18 cellular contexts compared by ENCODE assay signal in the genomic region with DNA sequence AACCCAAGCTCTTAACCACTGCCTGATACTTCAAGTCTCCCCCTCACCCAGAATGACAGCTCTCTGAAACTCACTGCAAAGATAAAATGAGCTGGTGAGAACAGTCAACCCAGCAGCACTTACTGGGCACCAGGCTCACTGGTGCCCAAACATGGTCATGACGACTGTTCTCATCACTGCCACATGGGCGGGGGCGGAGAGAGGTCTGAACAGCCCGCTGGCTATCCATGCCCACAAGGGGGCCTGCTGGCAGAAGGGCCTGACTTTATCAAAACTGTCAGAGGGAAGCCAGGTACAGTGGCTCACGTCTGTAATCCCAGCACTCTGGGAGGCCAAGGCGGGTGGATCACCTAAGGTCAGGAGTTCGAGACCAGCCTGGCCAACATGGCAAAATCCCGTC. TPM values are rescaled to one million over a fixed set of nuclear protein-coding genes. Genes with fewer than 3 reads are reported as not detected.
DNase-seq lines count a peak whose midpoint lies in the region; ATAC-seq and TF ChIP-seq lines count a peak whose summit lies in the region.
"Had no signal": no experiment of that assay in that cellular context is flagged by ENCODE, and none has a peak within 500 bp of the region (broad histone marks: within the 10 kb centered on the region; RNA-seq: fewer than 3 reads in every experiment).

No MANE protein-coding gene starts in this region.

- H3K4me1 ChIP-seq in left ventricle myocardium inferior, result peaks cover 22% of the 10 kb centered on the region
- peaks cover 15% of the 10 kb centered on the region for H3K4me1 ChIP-seq in effector memory CD4-positive, alpha-beta T cell (ENCODE audit: control insufficient read depth, insufficient read depth, low read length, poor library complexity, severe bottlenecking)

- H3K4me3 Mint-ChIP-seq in HFFc6 (no peak overlapping the region), progenitor cell of endocrine pancreas (ENCODE audit: low read depth) (no peak overlapping the region)
- no peak overlapping the region for H3K4me3 Mint-ChIP-seq in activated T-helper 17 cell treated with anti-CD3 and anti-CD28 coated beads, Interleukin-2, amount 50 U/mL, for 72 hours
- H3K4me3 Mint-ChIP-seq: activated naive CD4-positive, alpha-beta T cell treated with anti-CD3 and anti-CD28 coated beads for 36 hours; natural killer cell treated with Interleukin-12 subunit alpha and Interleukin-12 subunit beta and Interleukin-15 and Interleukin-18, amount 100 ng/mL, for 72 hours; T-cell had no signal

- no peaks in the 10 kb centered on the region for H3K9me3 ChIP-seq in left ventricle myocardium inferior (replicated peaks)
- no peaks in the 10 kb centered on the region for H3K9me3 ChIP-seq in effector memory CD4-positive, alpha-beta T cell (ENCODE audit: control insufficient read depth, low read length)
- H3K9me3 ChIP-seq: BLaER1 treated with 17β-estradiol and CSF1 and Interleukin-3, amounts not matched to agents 10 nM and 100 nM; left lung; right lobe of liver had no signal

- TF ChIP-seq CTCF in left ventricle myocardium inferior (IDR thresholded peaks at IDR 0.05; ENCODE audit: borderline replicate concordance) (no peak), HFFc6 (IDR thresholded peaks at IDR 0.05) (peak; percentile 50), progenitor cell of endocrine pancreas (IDR thresholded peaks at IDR 0.05; ENCODE audit: unreplicated experiment) (peak; percentile 20)

- H3K9me3 Mint-ChIP-seq in HFFc6 (no peaks in the 10 kb centered on the region), progenitor cell of endocrine pancreas (ENCODE audit: low read depth) (no peaks in the 10 kb centered on the region)
- no peaks in the 10 kb centered on the region for H3K9me3 Mint-ChIP-seq in activated T-helper 17 cell treated with anti-CD3 and anti-CD28 coated beads, Interleukin-2, amount 50 U/mL, for 72 hours
- H3K9me3 Mint-ChIP-seq: activated naive CD4-positive, alpha-beta T cell treated with anti-CD3 and anti-CD28 coated beads for 36 hours; natural killer cell treated with Interleukin-12 subunit alpha and Interleukin-12 subunit beta and Interleukin-15 and Interleukin-18, amount 100 ng/mL, for 72 hours; T-cell had no signal

- H3K27me3 Mint-ChIP-seq in HFFc6 (ENCODE audit: insufficient read depth) (peaks cover 3% of the 10 kb centered on the region), progenitor cell of endocrine pancreas (no peaks in the 10 kb centered on the region)
- no peaks in the 10 kb centered on the region for H3K27me3 Mint-ChIP-seq in activated T-helper 17 cell treated with anti-CD3 and anti-CD28 coated beads, Interleukin-2, amount 50 U/mL, for 72 hours
- H3K27me3 Mint-ChIP-seq: natural killer cell treated with Interleukin-12 subunit alpha and Interleukin-12 subunit beta and Interleukin-15 and Interleukin-18, amount 100 ng/mL, for 72 hours; T-cell had no signal

- no peaks in the 10 kb centered on the region for H3K27me3 ChIP-seq in left ventricle myocardium inferior (ENCODE audit: low read depth)
- no peaks in the 10 kb centered on the region for H3K27me3 ChIP-seq in effector memory CD4-positive, alpha-beta T cell (replicated peaks; ENCODE audit: control insufficient read depth, insufficient read depth, low read length, poor library complexity, severe bottlenecking)
- H3K27me3 ChIP-seq: BLaER1 treated with 17β-estradiol and CSF1 and Interleukin-3, amounts not matched to agents 10 nM and 100 nM; hepatocyte; left lung; right lobe of liver had no signal

- DNase-seq in left ventricle myocardium superior, result peak; percentile 26
- no peak for DNase-seq in left ventricle myocardium inferior
- no peak for DNase-seq in HFFc6
- DNase-seq in progenitor cell of endocrine pancreas (ENCODE audit: low spot score, unreplicated experiment), result no peak
- DNase-seq in effector memory CD4-positive, alpha-beta T cell, result no peak
- DNase-seq in activated CD4-positive, alpha-beta T cell treated with anti-CD3 and anti-CD28 coated beads for 1 hour, result no peak
- DNase-seq: activated naive CD4-positive, alpha-beta T cell treated with anti-CD3 and anti-CD28 coated beads for 36 hours; central memory CD4-positive, alpha-beta T cell; NCI-H2081; T-cell had no signal

- H3K4me3 ChIP-seq in left ventricle myocardium inferior, result no peak overlapping the region
- no peak overlapping the region for H3K4me3 ChIP-seq in effector memory CD4-positive, alpha-beta T cell (ENCODE audit: insufficient read depth, low read depth, low read length, poor library complexity, severe bottlenecking)
- H3K4me3 ChIP-seq: BLaER1 treated with 17β-estradiol and CSF1 and Interleukin-3, amounts not matched to agents 10 nM and 100 nM; hepatocyte; left lung; right lobe of liver had no signal

- H3K4me1 Mint-ChIP-seq in HFFc6 (ENCODE audit: low read depth), result peaks cover 25% of the 10 kb centered on the region
- peaks cover 14% of the 10 kb centered on the region for H3K4me1 Mint-ChIP-seq in activated T-helper 17 cell treated with anti-CD3 and anti-CD28 coated beads, Interleukin-2, amount 50 U/mL, for 72 hours
- peaks cover 14% of the 10 kb centered on the region for H3K4me1 Mint-ChIP-seq in progenitor cell of endocrine pancreas (ENCODE audit: low read depth)

- H3K36me3 Mint-ChIP-seq in HFFc6 (ENCODE audit: low read depth) (peaks cover 21% of the 10 kb centered on the region), progenitor cell of endocrine pancreas (ENCODE audit: insufficient read depth) (peaks cover 2% of the 10 kb centered on the region)
- H3K36me3 Mint-ChIP-seq in activated T-helper 17 cell treated with anti-CD3 and anti-CD28 coated beads, Interleukin-2, amount 50 U/mL, for 72 hours (ENCODE audit: low read depth), result peaks cover 80% of the 10 kb centered on the region
- H3K36me3 Mint-ChIP-seq: natural killer cell treated with Interleukin-12 subunit alpha and Interleukin-12 subunit beta and Interleukin-15 and Interleukin-18, amount 100 ng/mL, for 72 hours had no signal

- ATAC-seq in left ventricle myocardium superior (no peak), GM21576 (IDR thresholded peaks at IDR 0.05; ENCODE audit: unreplicated experiment) (no peak)
- ATAC-seq in activated T-helper 17 cell treated with anti-CD3 and anti-CD28 coated beads, Interleukin-2, amount 50 U/mL, for 72 hours (replicated peaks), result no peak
- ATAC-seq: esophagus mucosa; left lung; natural killer cell treated with Interleukin-12 subunit alpha and Interleukin-12 subunit beta and Interleukin-15 and Interleukin-18, amount 100 ng/mL, for 72 hours; right lobe of liver; T-cell had no signal

- peaks cover 75% of the 10 kb centered on the region for H3K36me3 ChIP-seq in left ventricle myocardium inferior
- peaks cover 71% of the 10 kb centered on the region for H3K36me3 ChIP-seq in effector memory CD4-positive, alpha-beta T cell (ENCODE audit: control insufficient read depth, insufficient read depth, low read length)

- H3K27ac ChIP-seq in left ventricle myocardium inferior (replicated peaks), result no peak overlapping the region
- H3K27ac ChIP-seq in effector memory CD4-positive, alpha-beta T cell (ENCODE audit: insufficient read depth, low read length, poor library complexity, severe bottlenecking), result no peak overlapping the region
- H3K27ac ChIP-seq: BLaER1 treated with 17β-estradiol and CSF1 and Interleukin-3, amounts not matched to agents 10 nM and 100 nM; hepatocyte; left lung; right lobe of liver had no signal

- intact Hi-C loops in left ventricle myocardium superior (cut with micrococcal nuclease) (no loop called here), left ventricle myocardium inferior (cut with micrococcal nuclease) (no loop called here)

- H3K27ac Mint-ChIP-seq in HFFc6 (peak overlapping the region; percentile 29; the same call in 1 of the 2 replicates), progenitor cell of endocrine pancreas (no peak overlapping the region)
- peak overlapping the region; percentile 63 for H3K27ac Mint-ChIP-seq in activated T-helper 17 cell treated with anti-CD3 and anti-CD28 coated beads, Interleukin-2, amount 50 U/mL, for 72 hours
- H3K27ac Mint-ChIP-seq: activated naive CD4-positive, alpha-beta T cell treated with anti-CD3 and anti-CD28 coated beads for 36 hours; natural killer cell treated with Interleukin-12 subunit alpha and Interleukin-12 subunit beta and Interleukin-15 and Interleukin-18, amount 100 ng/mL, for 72 hours; T-cell had no signal

RNA-seq across cellular contexts. Expression of a gene that starts 4.0 kb away (rescaled TPM):
- total RNA-seq in left ventricle myocardium superior, result 18.5 TPM
- total RNA-seq in left ventricle myocardium inferior, result 21.3 TPM
- total RNA-seq in HFFc6 (2021; fragmentation: NEBNext Ultra II Directional; extraction: Animal tissue kit (Norgen Biotek cat#: 25700)), result 10 to 100 TPM; 65.9 to 80.8 (median 71.8) TPM
- 10 to 100 TPM; 47.5 to 95.4 TPM for total RNA-seq in activated T-helper 17 cell treated with anti-CD3 and anti-CD28 coated beads, Interleukin-2, amount 50 U/mL, for 72 hours
- total RNA-seq in progenitor cell of endocrine pancreas, result 55.2 and 55.6 TPM in 2 replicates

RNA-seq across cellular contexts. Expression of a gene that starts 9.2 kb away (rescaled TPM):
- total RNA-seq in left ventricle myocardium superior, result 0.22 TPM
- not detected for total RNA-seq in left ventricle myocardium inferior
- not detected for total RNA-seq in HFFc6 (2021; fragmentation: NEBNext Ultra II Directional; extraction: Animal tissue kit (Norgen Biotek cat#: 25700))
- not detected for total RNA-seq in activated T-helper 17 cell treated with anti-CD3 and anti-CD28 coated beads, Interleukin-2, amount 50 U/mL, for 72 hours
- not detected in 2 replicates for total RNA-seq in progenitor cell of endocrine pancreas
- total RNA-seq: activated naive CD4-positive, alpha-beta T cell treated with anti-CD3 and anti-CD28 coated beads for 36 hours; hepatocyte; natural killer cell treated with Interleukin-12 subunit alpha and Interleukin-12 subunit beta and Interleukin-15 and Interleukin-18, amount 100 ng/mL, for 72 hours; T-cell had no signal

RNA-seq across cellular contexts. Expression of a gene that starts 33.2 kb away (rescaled TPM):
- total RNA-seq in left ventricle myocardium superior (47.4 TPM), left ventricle myocardium inferior (33.4 TPM), progenitor cell of endocrine pancreas (8.3 and 8.6 TPM in 2 replicates)
- not detected for total RNA-seq in HFFc6 (2021; fragmentation: NEBNext Ultra II Directional; extraction: Animal tissue kit (Norgen Biotek cat#: 25700))
- total RNA-seq in activated T-helper 17 cell treated with anti-CD3 and anti-CD28 coated beads, Interleukin-2, amount 50 U/mL, for 72 hours, result not detected
- total RNA-seq: activated naive CD4-positive, alpha-beta T cell treated with anti-CD3 and anti-CD28 coated beads for 36 hours; natural killer cell treated with Interleukin-12 subunit alpha and Interleukin-12 subunit beta and Interleukin-15 and Interleukin-18, amount 100 ng/mL, for 72 hours; T-cell had no signal

RNA-seq across cellular contexts. Expression of a gene that starts 52.5 kb away (rescaled TPM):
- total RNA-seq in left ventricle myocardium superior, result 12.7 TPM
- 11.2 TPM for total RNA-seq in left ventricle myocardium inferior
- not detected for total RNA-seq in HFFc6 (2021; fragmentation: NEBNext Ultra II Directional; extraction: Animal tissue kit (Norgen Biotek cat#: 25700))
- under 1 TPM in 1 of 2 donors, not detected in 1; 0.45 TPM for total RNA-seq in activated T-helper 17 cell treated with anti-CD3 and anti-CD28 coated beads, Interleukin-2, amount 50 U/mL, for 72 hours
- total RNA-seq in progenitor cell of endocrine pancreas, result 0.60 and 1.5 TPM in 2 replicates
- total RNA-seq: natural killer cell treated with Interleukin-12 subunit alpha and Interleukin-12 subunit beta and Interleukin-15 and Interleukin-18, amount 100 ng/mL, for 72 hours had no signal
